Comparison of ENCODE assay signal across 29 cellular contexts in the genomic region with DNA sequence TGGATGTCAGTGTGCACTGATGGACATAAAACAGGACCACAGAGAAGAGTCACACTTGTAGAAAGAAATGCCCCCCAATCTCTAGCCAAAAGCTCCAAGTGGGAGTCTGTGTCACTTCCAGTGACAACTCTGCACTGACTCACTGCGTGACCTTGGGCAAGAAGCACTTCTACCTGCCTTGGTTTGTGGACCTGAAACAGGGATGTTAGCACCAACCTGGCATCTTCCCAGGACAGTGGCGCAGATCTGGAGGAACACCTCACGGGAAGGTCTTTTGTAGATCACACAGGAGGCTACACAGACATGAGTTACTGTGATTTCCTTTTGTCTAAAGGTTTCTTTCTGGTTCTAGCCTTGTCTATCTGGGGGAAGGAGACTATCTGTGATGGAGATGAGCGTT.
"Had no signal": no experiment of that assay in that cellular context is flagged by ENCODE, and none has a peak within 500 bp of the region (broad histone marks: within the 10 kb centered on the region; RNA-seq: fewer than 3 reads in every experiment).

No MANE protein-coding gene starts in this region.

- DNase-seq: heart left ventricle; hypothalamus; immature natural killer cell; kidney; left colon; left lung; lower lobe of right lung; mammary epithelial cell; mesenchymal stem cell; naive B cell; natural killer cell; occipital lobe; retina; right cardiac atrium; stimulated activated CD4-positive, alpha-beta T cell treated with anti-CD3 and anti-CD28 coated beads, Interleukin-1b, Interleukin-23, amount 100 ng/mL, for 48 hours; stimulated activated CD4-positive, alpha-beta T cell treated with anti-CD3 and anti-CD28 coated beads, Interleukin-2, amount 100 ng/mL, for 48 hours; stimulated activated CD4-positive, alpha-beta T cell treated with anti-CD3 and anti-CD28 coated beads, Interleukin-4, amount 100 ng/mL, for 4 hours; stimulated activated CD8-positive, alpha-beta memory T cell treated with anti-CD3 and anti-CD28 coated beads, Interleukin-4, amount 100 ng/mL, for 48 hours; stimulated activated naive CD4-positive, alpha-beta T cell treated with Interleukin-2 at 50 U/mL for 16 hours; stimulated activated naive CD8-positive, alpha-beta T cell treated with anti-CD3 and anti-CD28 coated beads, Interleukin-15, amount 100 ng/mL, for 72 hours; substantia nigra; upper lobe of left lung had no signal

- H3K4me1 ChIP-seq: lower lobe of right lung, parathyroid adenoma had no signal

- H3K36me3 ChIP-seq: heart left ventricle, left lung, lower lobe of right lung, neutrophil, tibial nerve, upper lobe of left lung, vagina had no signal

- FAIRE-seq: islet of Langerhans, kidney had no signal

- H3K4me2 ChIP-seq: smooth muscle cell had no signal

- H3K4me3 ChIP-seq: heart left ventricle, left lung, lower lobe of right lung, smooth muscle cell, tibial nerve, upper lobe of left lung, vagina had no signal

- H3K27ac ChIP-seq: heart left ventricle, left lung, lower lobe of right lung, neutrophil, parathyroid adenoma, tibial nerve, upper lobe of left lung, vagina had no signal

- H3K9ac ChIP-seq: parathyroid adenoma had no signal

- ATAC-seq: heart left ventricle; left colon; left lung; lower lobe of right lung; natural killer cell; right cardiac atrium; stimulated activated memory B cell treated with anti-CD40 and anti-IgM and Interleukin-4, amounts not matched to agents 10 μg/mL and 1 μg/mL and 100 μg/mL, for 72 hours; stimulated activated naive CD8-positive, alpha-beta T cell treated with anti-CD3 and anti-CD28 coated beads, Interleukin-15, amount 100 ng/mL, for 72 hours had no signal

- H2AFZ ChIP-seq: parathyroid adenoma had no signal

- H3K9me3 ChIP-seq: heart left ventricle, left lung, lower lobe of right lung, neutrophil, tibial nerve, upper lobe of left lung, vagina had no signal

- H3K79me2 ChIP-seq: parathyroid adenoma had no signal
